Comparison of ENCODE assay signal across 22 cellular contexts in genomic region chr20:25135031-25135430, GRCh38. TPM values are rescaled to one million over a fixed set of nuclear protein-coding genes. Genes with fewer than 3 reads are reported as not detected.
"Had no signal": no experiment of that assay in that cellular context is flagged by ENCODE, and none has a peak within 500 bp of the region (broad histone marks: within the 10 kb centered on the region; RNA-seq: fewer than 3 reads in every experiment).

No MANE protein-coding gene starts in this region.

- DNase-seq: activated CD4-positive, alpha-beta T cell treated with anti-CD3 and anti-CD28 coated beads, Interleukin-2, amount 50 U/mL, for 1 hour; activated CD8-positive, alpha-beta memory T cell treated with anti-CD3 and anti-CD28 coated beads for 24 hours; activated naive CD8-positive, alpha-beta T cell treated with anti-CD3 and anti-CD28 coated beads for 36 hours; amygdala; effector CD4-positive, alpha-beta T cell; glutamatergic neuron; kidney glomerular epithelial cell; mesenchymal stem cell; occipital lobe; small intestine; stimulated activated CD4-positive, alpha-beta T cell treated with anti-CD3 and anti-CD28 coated beads, Interleukin-4, amount 100 ng/mL, for 24 hours; stimulated activated naive CD4-positive, alpha-beta T cell; transverse colon had no signal

- H3K36me3 ChIP-seq: esophagus muscularis mucosa, right atrium auricular region, transverse colon, vagina had no signal

- H3K27me3 ChIP-seq: esophagus muscularis mucosa, right atrium auricular region, transverse colon, vagina had no signal

- ATAC-seq: natural killer cell treated with Interleukin-12 subunit alpha and Interleukin-12 subunit beta and Interleukin-15 and Interleukin-18, amount 100 ng/mL, for 72 hours had no signal

- H3K27ac ChIP-seq: coronary artery, esophagus muscularis mucosa, right atrium auricular region, transverse colon, vagina had no signal

- H3K4me1 ChIP-seq: vagina had no signal

- H3K4me3 ChIP-seq: coronary artery, esophagus muscularis mucosa, right atrium auricular region, transverse colon, vagina had no signal

- H3K9me3 ChIP-seq: esophagus muscularis mucosa, right atrium auricular region, transverse colon, vagina had no signal

RNA-seq across cellular contexts. Expression of gene VSX1, which starts 53.1 kb away (rescaled TPM):
- total RNA-seq: activated naive CD8-positive, alpha-beta T cell treated with anti-CD3 and anti-CD28 coated beads for 36 hours; activated T-helper 1 cell treated with anti-CD3 and anti-CD28 coated beads, Interleukin-12 subunit alpha, Interleukin-12 subunit beta, Interleukin-2, Interleukin-4 antibody, amounts not matched to agents 30 ng/mL and 10 ng/mL and 1 ng/mL, durations not matched to agents 14 hours and 24 hours and 36 hours; fibroblast of villous mesenchyme; natural killer cell treated with Interleukin-12 subunit alpha and Interleukin-12 subunit beta and Interleukin-15 and Interleukin-18, amount 100 ng/mL, for 72 hours; occipital lobe; progenitor cell of endocrine pancreas; right atrium auricular region; subcutaneous adipose tissue; vagina had no signal
